22 cellular contexts compared by ENCODE assay signal in genomic region chr3:364287-364686, GRCh38.
A peak's percentile ranks its signal among the peaks of the same experiment; 100 is the strongest.
DNase-seq lines count a peak whose midpoint lies in the region; ATAC-seq and TF ChIP-seq lines count a peak whose summit lies in the region.
"Had no signal": no experiment of that assay in that cellular context is flagged by ENCODE, and none has a peak within 500 bp of the region (broad histone marks: within the 10 kb centered on the region; RNA-seq: fewer than 3 reads in every experiment).

No MANE protein-coding gene starts in this region.

- H3K9me3 ChIP-seq in Karpas-422 (ENCODE audit: low read length) (no peaks in the 10 kb centered on the region), liver (ENCODE audit: control insufficient read depth in 4 of 4, low read length in 3 of 4) (peaks cover 0 to 2% (median 0%) of the 10 kb centered on the region in 4 donors)
- H3K9me3 ChIP-seq: A549, BE2C, Caco-2 had no signal

- H3K4me3 Mint-ChIP-seq in nephron: no peak overlapping the region
- H3K4me3 Mint-ChIP-seq: CD14-positive monocyte; CD4-positive, alpha-beta memory T cell; CD4-positive, CD25-positive, alpha-beta regulatory T cell; CD8-positive, alpha-beta memory T cell had no signal

- TF ChIP-seq CTCF in liver (IDR thresholded peaks at IDR 0.05; ENCODE audit: low read depth, low read length, missing input control): no peak
- no peak for TF ChIP-seq CTCF in nephron (IDR thresholded peaks at IDR 0.05; ENCODE audit: unreplicated experiment in 3 of 3)

- H3K36me3 ChIP-seq in Karpas-422 (ENCODE audit: insufficient read depth, low read length): no peaks in the 10 kb centered on the region
- no peaks in the 10 kb centered on the region for H3K36me3 ChIP-seq in liver (ENCODE audit: control insufficient read depth in 4 of 4, insufficient read depth in 3 of 4, low read depth in 1 of 4, low read length in 3 of 4)
- H3K36me3 ChIP-seq: BE2C, BLaER1 had no signal

- H4K20me1 ChIP-seq in Karpas-422 (ENCODE audit: insufficient read depth, low read depth, low read length): no peaks in the 10 kb centered on the region
- H4K20me1 ChIP-seq: BLaER1 had no signal

- peaks cover 32% of the 10 kb centered on the region for H3K4me1 ChIP-seq in Karpas-422 (ENCODE audit: low read length)
- H3K4me1 ChIP-seq in liver (ENCODE audit: control insufficient read depth in 4 of 4, insufficient read depth in 4 of 4, low read length in 3 of 4): no peaks in the 10 kb centered on the region
- H3K4me1 ChIP-seq: A549, BE2C, Caco-2 had no signal

- H3K4me2 ChIP-seq in Karpas-422 (ENCODE audit: low read depth, low read length, poor library complexity, severe bottlenecking): no peak overlapping the region
- H3K4me2 ChIP-seq: A549, BLaER1 had no signal

- no peaks in the 10 kb centered on the region for H3K79me2 ChIP-seq in Karpas-422 (ENCODE audit: low read length)

- H3K9ac ChIP-seq in Karpas-422 (ENCODE audit: low read length) (no peak overlapping the region), liver (ENCODE audit: low read depth in 1 of 2, low read length in 2 of 2) (no peak overlapping the region)
- H3K9ac ChIP-seq: BLaER1 had no signal

- no peak overlapping the region for H3K4me3 ChIP-seq in Karpas-422 (ENCODE audit: low read length)
- no peak overlapping the region for H3K4me3 ChIP-seq in liver (ENCODE audit: low read depth in 1 of 3, low read length in 3 of 3)
- H3K4me3 ChIP-seq: A549, BLaER1 had no signal

- no peak for DNase-seq in Karpas-422
- DNase-seq in left lobe of liver (ENCODE audit: low spot score): no peak
- DNase-seq in hippocampal formation (lab: John Stamatoyannopoulos, UW): no peak
- DNase-seq in Ammon's horn (ENCODE audit: low spot score): no peak
- no peak for DNase-seq in NCI-H510A (lab: John Stamatoyannopoulos, UW)
- no peak for DNase-seq in NCI-H524 (lab: John Stamatoyannopoulos, UW)
- DNase-seq: AML-193; BE2C; C1 segment of cervical spinal cord; Caco-2; Calu3; CD4-positive, alpha-beta memory T cell; CD4-positive, CD25-positive, alpha-beta regulatory T cell; CD8-positive, alpha-beta memory T cell; DMS79 treated with DMSO at 0.1 percent for 48 hours; GF-D8 had no signal

- H2AFZ ChIP-seq in Karpas-422 (ENCODE audit: low read length): no peak overlapping the region

- no peaks in the 10 kb centered on the region for H3K9me2 ChIP-seq in Karpas-422 (replicated peaks; ENCODE audit: insufficient read depth, low read length)

- H3K36me3 Mint-ChIP-seq in nephron (ENCODE audit: low read depth): no peaks in the 10 kb centered on the region
- H3K36me3 Mint-ChIP-seq: CD14-positive monocyte; CD4-positive, alpha-beta memory T cell; CD4-positive, CD25-positive, alpha-beta regulatory T cell; CD8-positive, alpha-beta memory T cell had no signal

- no peak for TF ChIP-seq RAD21 in liver (IDR thresholded peaks at IDR 0.05)

- peak overlapping the region; percentile 16 to 46 (median 28) for H3K27ac Mint-ChIP-seq in nephron
- H3K27ac Mint-ChIP-seq: CD14-positive monocyte; CD4-positive, alpha-beta memory T cell; CD4-positive, CD25-positive, alpha-beta regulatory T cell; CD8-positive, alpha-beta memory T cell had no signal

- H3K27me3 ChIP-seq in Karpas-422 (ENCODE audit: low read length): no peaks in the 10 kb centered on the region
- no peaks in the 10 kb centered on the region for H3K27me3 ChIP-seq in liver (ENCODE audit: control insufficient read depth in 4 of 4, insufficient read depth in 4 of 4, low read length in 3 of 4)
- H3K27me3 ChIP-seq: BE2C, BLaER1 had no signal

- peaks cover 6% of the 10 kb centered on the region for H3K4me1 Mint-ChIP-seq in nephron
- H3K4me1 Mint-ChIP-seq: CD14-positive monocyte; CD4-positive, alpha-beta memory T cell; CD4-positive, CD25-positive, alpha-beta regulatory T cell; CD8-positive, alpha-beta memory T cell had no signal

- peak; percentile 64 for ATAC-seq in left lobe of liver
- ATAC-seq: A549 had no signal

- WGBS in liver: 53% methylated on average over 4 of the region's 4 CpGs

- H3K27me3 Mint-ChIP-seq in nephron (ENCODE audit: low read depth): peaks cover 7% of the 10 kb centered on the region
- H3K27me3 Mint-ChIP-seq: CD4-positive, CD25-positive, alpha-beta regulatory T cell; CD8-positive, alpha-beta memory T cell had no signal

- peaks cover 7% of the 10 kb centered on the region for H3K9me3 Mint-ChIP-seq in nephron

- peak overlapping the region; percentile 50; the same call in 1 of the 2 replicates for H3K27ac ChIP-seq in Karpas-422 (ENCODE audit: low read length)
- H3K27ac ChIP-seq in liver (ENCODE audit: low read depth in 1 of 2, low read length in 2 of 2): no peak overlapping the region
- H3K27ac ChIP-seq: 22Rv1, A549, BLaER1 had no signal

TF ChIP-seq in liver, 16 proteins besides CTCF, POLR2A, EP300 and RAD21:
- TF ChIP-seq FOXA1 (IDR thresholded peaks at IDR 0.05): no peak
- no peak for TF ChIP-seq JUND (IDR thresholded peaks at IDR 0.05)
- no peak for TF ChIP-seq GABPA (IDR thresholded peaks at IDR 0.05 in 1 of 2, conservative IDR thresholded peaks at IDR 0.05 in 1 of 2)
- TF ChIP-seq HNF4A (conservative IDR thresholded peaks at IDR 0.05): peak; percentile 34 to 58
- no peak for TF ChIP-seq ZBTB33 (IDR thresholded peaks at IDR 0.05)
- no peak for TF ChIP-seq ATF3 (IDR thresholded peaks at IDR 0.05)
